1 cellular context compared by ENCODE assay signal in the genomic region with DNA sequence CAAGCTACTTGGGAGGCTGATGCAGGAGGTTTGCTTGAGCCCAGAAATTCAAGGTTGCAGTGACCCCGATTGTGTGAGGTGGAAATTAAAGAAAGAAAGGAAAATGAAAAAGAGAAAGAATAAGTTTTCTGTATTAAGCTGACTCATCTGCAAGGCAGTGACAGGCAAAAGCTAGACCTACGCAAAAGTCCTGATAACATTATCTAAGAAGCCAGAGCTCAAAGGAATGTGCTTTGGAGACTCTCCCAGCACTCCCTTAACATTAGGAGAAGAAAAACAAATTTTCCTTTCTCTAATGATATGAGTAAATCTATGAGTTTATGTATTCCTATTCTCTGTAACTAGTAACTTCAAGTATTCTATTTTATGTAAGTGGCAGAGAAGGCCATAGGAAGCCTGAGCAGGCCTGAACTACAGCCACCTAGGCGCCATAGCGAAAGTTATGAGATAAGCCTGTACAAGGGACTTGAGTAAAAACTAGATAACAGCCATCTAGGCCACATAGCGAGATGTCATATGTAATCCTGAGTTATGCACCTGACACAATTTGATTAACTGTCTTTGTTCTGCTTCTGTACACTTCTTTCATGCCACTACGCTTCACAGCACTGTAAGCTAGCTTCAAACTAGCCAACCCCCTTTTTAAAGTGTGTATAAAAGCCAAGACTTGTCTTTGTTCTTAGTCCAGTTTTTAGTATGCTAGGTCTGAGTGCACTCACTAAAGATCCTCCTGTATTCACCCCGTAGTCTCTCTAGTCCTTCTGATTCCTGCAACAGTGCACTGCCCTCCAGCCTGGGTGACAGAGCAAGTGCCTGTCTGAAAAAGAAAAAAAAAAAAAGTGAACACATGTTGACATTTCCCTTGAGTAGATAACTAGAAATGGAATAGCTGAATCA.
TF ChIP-seq lines count a peak whose summit lies in the region.

No MANE protein-coding gene starts in this region.

TF ChIP-seq in GM12878, 131 proteins besides CTCF, POLR2A, EP300 and RAD21:
- TF ChIP-seq, protein P1, sequence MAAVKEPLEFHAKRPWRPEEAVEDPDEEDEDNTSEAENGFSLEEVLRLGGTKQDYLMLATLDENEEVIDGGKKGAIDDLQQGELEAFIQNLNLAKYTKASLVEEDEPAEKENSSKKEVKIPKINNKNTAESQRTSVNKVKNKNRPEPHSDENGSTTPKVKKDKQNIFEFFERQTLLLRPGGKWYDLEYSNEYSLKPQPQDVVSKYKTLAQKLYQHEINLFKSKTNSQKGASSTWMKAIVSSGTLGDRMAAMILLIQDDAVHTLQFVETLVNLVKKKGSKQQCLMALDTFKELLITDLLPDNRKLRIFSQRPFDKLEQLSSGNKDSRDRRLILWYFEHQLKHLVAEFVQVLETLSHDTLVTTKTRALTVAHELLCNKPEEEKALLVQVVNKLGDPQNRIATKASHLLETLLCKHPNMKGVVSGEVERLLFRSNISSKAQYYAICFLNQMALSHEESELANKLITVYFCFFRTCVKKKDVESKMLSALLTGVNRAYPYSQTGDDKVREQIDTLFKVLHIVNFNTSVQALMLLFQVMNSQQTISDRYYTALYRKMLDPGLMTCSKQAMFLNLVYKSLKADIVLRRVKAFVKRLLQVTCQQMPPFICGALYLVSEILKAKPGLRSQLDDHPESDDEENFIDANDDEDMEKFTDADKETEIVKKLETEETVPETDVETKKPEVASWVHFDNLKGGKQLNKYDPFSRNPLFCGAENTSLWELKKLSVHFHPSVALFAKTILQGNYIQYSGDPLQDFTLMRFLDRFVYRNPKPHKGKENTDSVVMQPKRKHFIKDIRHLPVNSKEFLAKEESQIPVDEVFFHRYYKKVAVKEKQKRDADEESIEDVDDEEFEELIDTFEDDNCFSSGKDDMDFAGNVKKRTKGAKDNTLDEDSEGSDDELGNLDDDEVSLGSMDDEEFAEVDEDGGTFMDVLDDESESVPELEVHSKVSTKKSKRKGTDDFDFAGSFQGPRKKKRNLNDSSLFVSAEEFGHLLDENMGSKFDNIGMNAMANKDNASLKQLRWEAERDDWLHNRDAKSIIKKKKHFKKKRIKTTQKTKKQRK (IDR thresholded peaks at IDR 0.05; ENCODE audit: low read depth, low read length), result peak; percentile 68
- TF ChIP-seq CBX5 (IDR thresholded peaks at IDR 0.05; ENCODE audit: low read depth) (peak; percentile 100), ZNF622 (IDR thresholded peaks at IDR 0.05) (no peak), BMI1 (IDR thresholded peaks at IDR 0.05; ENCODE audit: borderline replicate concordance) (no peak)
